Comparison of ENCODE assay signal across 8 cellular contexts in the genomic region with DNA sequence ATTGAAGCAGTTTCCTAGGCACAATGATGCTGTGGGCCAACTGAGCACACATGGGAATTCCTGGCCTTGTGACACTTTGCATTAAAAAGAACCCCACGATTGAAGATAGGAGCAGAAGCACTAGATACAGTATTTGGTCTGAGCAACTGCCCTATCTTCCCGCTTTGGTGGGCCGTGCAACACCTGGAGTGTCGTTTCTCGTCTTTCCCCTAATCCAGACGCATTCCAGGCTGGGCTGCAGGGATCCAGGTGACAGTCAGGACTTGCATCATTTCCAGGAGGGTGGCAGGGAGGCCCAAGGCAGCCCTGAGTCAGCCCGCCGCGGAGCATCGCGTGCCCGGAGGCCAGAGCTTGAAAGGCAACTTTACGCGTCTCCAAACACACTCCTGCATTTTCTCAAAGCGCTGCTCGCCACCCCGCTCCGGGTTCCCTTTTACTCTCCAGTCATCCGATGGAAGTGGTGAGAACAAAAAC. TPM values are rescaled to one million over a fixed set of nuclear protein-coding genes. Genes with fewer than 3 reads are reported as not detected.
DNase-seq lines count a peak whose midpoint lies in the region; ATAC-seq and TF ChIP-seq lines count a peak whose summit lies in the region.

No MANE protein-coding gene starts in this region.

- H3K4me3 Mint-ChIP-seq in neural progenitor cell = peak overlapping the region; percentile 94

- H3K27ac ChIP-seq in RWPE2 (ENCODE audit: poor library complexity, severe bottlenecking) (peak overlapping the region; percentile 92), neural progenitor cell (no peak overlapping the region)

- H3K9me3 ChIP-seq in RWPE2 (ENCODE audit: severe bottlenecking) = no peaks in the 10 kb centered on the region
- no peaks in the 10 kb centered on the region for H3K9me3 ChIP-seq in endocrine pancreas (ENCODE audit: control insufficient read depth, low read length)
- H3K9me3 ChIP-seq in neural progenitor cell (ENCODE audit: low read depth) = no peaks in the 10 kb centered on the region

- peak overlapping the region; percentile 47 for H3K4me3 ChIP-seq in RWPE2 (ENCODE audit: severe bottlenecking)
- no peak overlapping the region for H3K4me3 ChIP-seq in endocrine pancreas (ENCODE audit: control insufficient read depth, insufficient read depth, low read length)
- H3K4me3 ChIP-seq in neural progenitor cell = peak overlapping the region; percentile 60

- ATAC-seq in RWPE2 (ENCODE audit: low read depth) (peak; percentile 40), HG02623 (IDR thresholded peaks at IDR 0.05; ENCODE audit: unreplicated experiment) (no peak), GM21528 (IDR thresholded peaks at IDR 0.05; ENCODE audit: low FRiP score, unreplicated experiment) (no peak), left lobe of liver (no peak)

- peak overlapping the region; percentile 59 for H2AFZ ChIP-seq in neural progenitor cell (replicated peaks)

- H3K9ac ChIP-seq in endocrine pancreas (ENCODE audit: control insufficient read depth, insufficient read depth, low read length) (peak overlapping the region; percentile 56), neural progenitor cell (no peak overlapping the region)

- H3K9me3 Mint-ChIP-seq in neural progenitor cell = peaks cover 3% of the 10 kb centered on the region

- H3K4me2 ChIP-seq in neural progenitor cell = peak overlapping the region; percentile 88

- H3K27ac Mint-ChIP-seq in neural progenitor cell = no peak overlapping the region

- peaks cover 5% of the 10 kb centered on the region for H3K36me3 Mint-ChIP-seq in neural progenitor cell

- DNase-seq in stimulated activated CD4-positive, alpha-beta T cell treated with anti-CD3 and anti-CD28 coated beads, Interleukin-15, amount 100 ng/mL, for 24 hours = peak; percentile 53
- DNase-seq in stimulated activated CD4-positive, alpha-beta T cell treated with anti-CD3 and anti-CD28 coated beads, Interleukin-4, amount 100 ng/mL, for 1 hour = no peak
- DNase-seq in RWPE2 (ENCODE audit: low spot score) (peak; percentile 90), neural progenitor cell (ENCODE audit: low spot score) (peak; percentile 69), left lobe of liver (ENCODE audit: low spot score) (no peak)

- peaks cover 42% of the 10 kb centered on the region for H3K4me1 Mint-ChIP-seq in neural progenitor cell

- peaks cover 40% of the 10 kb centered on the region for H3K36me3 ChIP-seq in RWPE2 (ENCODE audit: low read depth)
- no peaks in the 10 kb centered on the region for H3K36me3 ChIP-seq in endocrine pancreas (ENCODE audit: control insufficient read depth, insufficient read depth, low read length)
- H3K36me3 ChIP-seq in neural progenitor cell = no peaks in the 10 kb centered on the region

- peaks cover 48% of the 10 kb centered on the region for H3K27me3 Mint-ChIP-seq in neural progenitor cell (ENCODE audit: insufficient read depth, low read depth)

- H3F3A ChIP-seq in neural progenitor cell (ENCODE audit: low read depth) = peaks cover 24% of the 10 kb centered on the region

- H4K20me1 ChIP-seq in neural progenitor cell (ENCODE audit: low read depth) = peaks cover 37% of the 10 kb centered on the region

- H3K27me3 ChIP-seq in RWPE2 (ENCODE audit: insufficient read depth, poor library complexity, severe bottlenecking) (no peaks in the 10 kb centered on the region), endocrine pancreas (ENCODE audit: control insufficient read depth, insufficient read depth, low read length) (no peaks in the 10 kb centered on the region), neural progenitor cell (peaks cover 21% of the 10 kb centered on the region)

- H3K79me2 ChIP-seq in neural progenitor cell (ENCODE audit: low read depth) = peaks cover 37% of the 10 kb centered on the region

- no peak for TF ChIP-seq CTCF in RWPE2 (IDR thresholded peaks at IDR 0.05; ENCODE audit: poor library complexity, severe bottlenecking)
- no peak for TF ChIP-seq CTCF in neural progenitor cell (IDR thresholded peaks at IDR 0.05)

- H3K4me1 ChIP-seq in RWPE2 (ENCODE audit: insufficient read depth, poor library complexity, severe bottlenecking) (peaks cover 33% of the 10 kb centered on the region), endocrine pancreas (ENCODE audit: control insufficient read depth, insufficient read depth, low read length) (no peaks in the 10 kb centered on the region), neural progenitor cell (peaks cover 46% of the 10 kb centered on the region)

RNA-seq across cellular contexts. Expression of gene STC2, which starts 0.7 kb away (rescaled TPM):
- 25.3 and 39.5 TPM in 2 replicates for total RNA-seq in neural progenitor cell (ENCODE audit: low replicate concordance)
- total RNA-seq in left lobe of liver = 0.65 TPM

Comparison
In these comparisons a context has a peak if more than half of its experiments do, and no peak if none do; other contexts are left out.
1. DNase-seq: peak in stimulated activated CD4-positive, alpha-beta T cell treated with anti-CD3 and anti-CD28 coated beads, Interleukin-15, amount 100 ng/mL, for 24 hours (single experiment), RWPE2 (single experiment) and neural progenitor cell (single experiment); none in stimulated activated CD4-positive, alpha-beta T cell treated with anti-CD3 and anti-CD28 coated beads, Interleukin-4, amount 100 ng/mL, for 1 hour (single experiment) and left lobe of liver (single experiment).
2. RNA of gene STC2, which starts 0.7 kb away (total RNA-seq): 25.3 to 39.5 TPM in neural progenitor cell; 0.65 TPM in left lobe of liver (single experiment); every median in the first group is over 10 times any median in the second.